Comparison of ENCODE assay signal across 8 cellular contexts in genomic region chr15:30992465-30992864, GRCh38. TPM values are rescaled to one million over a fixed set of nuclear protein-coding genes. Genes with fewer than 3 reads are reported as not detected.
DNase-seq lines count a peak whose midpoint lies in the region; ATAC-seq lines count a peak whose summit lies in the region.

No MANE protein-coding gene starts in this region.

- CTCF ChIA-PET in T-cell (lab: Charles Lee) = no interaction called here

- H3K9me3 Mint-ChIP-seq in T-cell = no peaks in the 10 kb centered on the region
- H3K9me3 Mint-ChIP-seq in stimulated activated memory B cell treated with anti-CD40 and anti-IgM and Interleukin-4, amounts not matched to agents 10 μg/mL and 1 μg/mL and 100 μg/mL, for 72 hours = no peaks in the 10 kb centered on the region

- peaks cover 5% of the 10 kb centered on the region for H3K36me3 Mint-ChIP-seq in T-cell
- H3K36me3 Mint-ChIP-seq in stimulated activated memory B cell treated with anti-CD40 and anti-IgM and Interleukin-4, amounts not matched to agents 10 μg/mL and 1 μg/mL and 100 μg/mL, for 72 hours = peaks cover 6% of the 10 kb centered on the region

- H3K4me1 Mint-ChIP-seq in T-cell = peaks cover 26 to 29% (median 27%) of the 10 kb centered on the region in 3 donors
- H3K4me1 Mint-ChIP-seq in stimulated activated memory B cell treated with anti-CD40 and anti-IgM and Interleukin-4, amounts not matched to agents 10 μg/mL and 1 μg/mL and 100 μg/mL, for 72 hours = peaks cover 33% of the 10 kb centered on the region

- peak; percentile 28 for DNase-seq in NCI-H82 (lab: John Stamatoyannopoulos, UW)
- DNase-seq in NCI-H82 treated with DMSO at 0.1 percent for 48 hours (lab: John Stamatoyannopoulos, UW; ENCODE audit: unreplicated experiment) = no peak
- DNase-seq in T-cell = no peak
- no peak for DNase-seq in MV-4-11 (lab: John Stamatoyannopoulos, UW)
- DNase-seq in anterior cingulate cortex (lab: John Stamatoyannopoulos, UW) = no peak
- no peak for DNase-seq in NCI-H2196 (lab: John Stamatoyannopoulos, UW; ENCODE audit: unreplicated experiment)

- no peak for ATAC-seq in T-cell (replicated peaks in 1 of 4)
- no peak for ATAC-seq in stimulated activated memory B cell treated with anti-CD40 and anti-IgM and Interleukin-4, amounts not matched to agents 10 μg/mL and 1 μg/mL and 100 μg/mL, for 72 hours

- no peaks in the 10 kb centered on the region for H3K27me3 Mint-ChIP-seq in T-cell
- no peaks in the 10 kb centered on the region for H3K27me3 Mint-ChIP-seq in stimulated activated memory B cell treated with anti-CD40 and anti-IgM and Interleukin-4, amounts not matched to agents 10 μg/mL and 1 μg/mL and 100 μg/mL, for 72 hours

- H3K4me3 Mint-ChIP-seq in T-cell = peak overlapping the region; percentile 74 to 78 (median 77)
- H3K4me3 Mint-ChIP-seq in stimulated activated memory B cell treated with anti-CD40 and anti-IgM and Interleukin-4, amounts not matched to agents 10 μg/mL and 1 μg/mL and 100 μg/mL, for 72 hours = peak overlapping the region; percentile 73

- peak overlapping the region; percentile 82; the same call in 1 of the 2 replicates for H3K4me3 ChIP-seq in iPS-18c (ENCODE audit: insufficient read depth, low read depth, low read length)

- peak overlapping the region; percentile 75 to 82 for H3K27ac Mint-ChIP-seq in T-cell
- H3K27ac Mint-ChIP-seq in stimulated activated memory B cell treated with anti-CD40 and anti-IgM and Interleukin-4, amounts not matched to agents 10 μg/mL and 1 μg/mL and 100 μg/mL, for 72 hours = peak overlapping the region; percentile 95

- peaks cover 3% of the 10 kb centered on the region for H3K9me3 ChIP-seq in iPS-18c (ENCODE audit: control insufficient read depth, insufficient read depth, low read length)

- POLR2A ChIA-PET in T-cell (lab: Charles Lee) = no interaction called here

RNA-seq across cellular contexts. Expression of gene MTMR10, which starts 1.0 kb away (rescaled TPM):
- total RNA-seq in T-cell = 10 to 100 TPM; 29.2 to 40.7 (median 33.1) TPM
